In the genomic region with DNA sequence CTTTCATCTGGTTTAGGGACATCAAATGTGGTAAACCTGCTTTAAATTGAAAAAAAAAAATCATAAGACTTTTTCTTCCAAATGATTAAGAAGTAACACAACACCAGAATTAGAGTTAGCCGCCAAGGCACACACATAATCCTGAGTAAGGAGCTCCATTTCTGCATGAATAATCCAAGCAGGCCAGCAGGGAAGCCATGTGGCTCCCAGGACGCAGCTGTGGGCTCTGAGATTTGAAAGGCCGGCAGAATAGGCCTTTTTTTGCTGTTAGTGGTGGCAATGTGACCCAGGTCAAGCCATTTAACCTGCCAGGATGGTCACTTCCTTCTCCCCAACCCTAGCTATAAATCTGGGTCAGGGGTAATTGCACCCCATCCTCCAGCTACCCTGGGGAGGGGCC, we compare ENCODE assay signal across 12 cellular contexts.
"Had no signal": no experiment of that assay in that cellular context is flagged by ENCODE, and none has a peak within 500 bp of the region (broad histone marks: within the 10 kb centered on the region; RNA-seq: fewer than 3 reads in every experiment).

No MANE protein-coding gene starts in this region.

- H3K27ac Mint-ChIP-seq: activated CD4-positive, alpha-beta T cell treated with anti-CD3 and anti-CD28 coated beads, Interleukin-2, amount 10 ng/mL, durations not matched to agents 7 days and 5 days; memory B cell; naive thymus-derived CD8-positive, alpha-beta T cell; T-helper 2 cell treated with Interferon-gamma antibody and Interleukin-4, amounts not matched to agents 5 μg/mL and 100 μg/mL, for 36 hours had no signal

- H3K4me1 Mint-ChIP-seq: activated CD4-positive, alpha-beta T cell treated with anti-CD3 and anti-CD28 coated beads, Interleukin-2, amount 10 ng/mL, durations not matched to agents 7 days and 5 days; memory B cell; naive thymus-derived CD8-positive, alpha-beta T cell had no signal

- H3K36me3 ChIP-seq: gastroesophageal sphincter, sigmoid colon, thyroid gland, vagina had no signal

- H3K9me3 Mint-ChIP-seq: T-helper 2 cell treated with Interferon-gamma antibody and Interleukin-4, amounts not matched to agents 5 μg/mL and 100 μg/mL, for 36 hours had no signal

- H3K27me3 Mint-ChIP-seq: activated CD4-positive, alpha-beta T cell treated with anti-CD3 and anti-CD28 coated beads, Interleukin-2, amount 10 ng/mL, durations not matched to agents 7 days and 5 days had no signal

- H3K27me3 ChIP-seq: gastroesophageal sphincter, sigmoid colon, thyroid gland, vagina had no signal

- H3K27ac ChIP-seq: gastroesophageal sphincter, sigmoid colon, thyroid gland, vagina had no signal

- H3K9me3 ChIP-seq: gastroesophageal sphincter, sigmoid colon, thyroid gland, vagina had no signal

- DNase-seq: activated CD4-positive, alpha-beta T cell treated with anti-CD3 and anti-CD28 coated beads, Interleukin-2, amount 10 ng/mL, durations not matched to agents 7 days and 5 days; activated CD4-positive, CD25-positive, alpha-beta regulatory T cell; activated naive CD4-positive, alpha-beta T cell treated with Interleukin-2 at 50 U/mL for 16 hours; dermis blood vessel endothelial cell; naive thymus-derived CD8-positive, alpha-beta T cell; stimulated activated CD4-positive, alpha-beta T cell treated with anti-CD3 and anti-CD28 coated beads, Interleukin-2, amount 100 ng/mL, for 24 hours; thyroid gland had no signal

- H3K4me1 ChIP-seq: gastroesophageal sphincter, sigmoid colon, vagina had no signal

- H3K4me3 Mint-ChIP-seq: activated CD4-positive, alpha-beta T cell treated with anti-CD3 and anti-CD28 coated beads, Interleukin-2, amount 10 ng/mL, durations not matched to agents 7 days and 5 days; memory B cell; naive thymus-derived CD8-positive, alpha-beta T cell; T-helper 2 cell treated with Interferon-gamma antibody and Interleukin-4, amounts not matched to agents 5 μg/mL and 100 μg/mL, for 36 hours had no signal

- H3K4me3 ChIP-seq: gastroesophageal sphincter, sigmoid colon, thyroid gland, vagina had no signal
